Comparison of ENCODE assay signal across 8 cellular contexts in genomic region chr2:127387655-127388422, GRCh38. TPM values are rescaled to one million over a fixed set of nuclear protein-coding genes. Genes with fewer than 3 reads are reported as not detected.
DNase-seq lines count a peak whose midpoint lies in the region; ATAC-seq, FAIRE-seq and TF ChIP-seq lines count a peak whose summit lies in the region.

A gene with protein sequence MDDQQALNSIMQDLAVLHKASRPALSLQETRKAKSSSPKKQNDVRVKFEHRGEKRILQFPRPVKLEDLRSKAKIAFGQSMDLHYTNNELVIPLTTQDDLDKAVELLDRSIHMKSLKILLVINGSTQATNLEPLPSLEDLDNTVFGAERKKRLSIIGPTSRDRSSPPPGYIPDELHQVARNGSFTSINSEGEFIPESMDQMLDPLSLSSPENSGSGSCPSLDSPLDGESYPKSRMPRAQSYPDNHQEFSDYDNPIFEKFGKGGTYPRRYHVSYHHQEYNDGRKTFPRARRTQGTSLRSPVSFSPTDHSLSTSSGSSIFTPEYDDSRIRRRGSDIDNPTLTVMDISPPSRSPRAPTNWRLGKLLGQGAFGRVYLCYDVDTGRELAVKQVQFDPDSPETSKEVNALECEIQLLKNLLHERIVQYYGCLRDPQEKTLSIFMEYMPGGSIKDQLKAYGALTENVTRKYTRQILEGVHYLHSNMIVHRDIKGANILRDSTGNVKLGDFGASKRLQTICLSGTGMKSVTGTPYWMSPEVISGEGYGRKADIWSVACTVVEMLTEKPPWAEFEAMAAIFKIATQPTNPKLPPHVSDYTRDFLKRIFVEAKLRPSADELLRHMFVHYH (minus strand): TSS chr2:127387975. CDS start chr2:127343129, 44,846 bp downstream.

- H3K4me1 ChIP-seq in pancreas = peaks cover 0 to 32% (median 29%) of the 10 kb centered on the region in 3 donors
- peaks cover 18 to 37% of the 10 kb centered on the region in 2 donors for H3K4me1 ChIP-seq in thyroid gland

- TF ChIP-seq CTCF in GM12864 (IDR thresholded peaks at IDR 0.05; ENCODE audit: low read depth, low read length, missing control alignments) (no peak), pancreas (IDR thresholded peaks at IDR 0.05) (no peak), thyroid gland (IDR thresholded peaks at IDR 0.05) (peak in 1 of 6 experiments; percentile 11)

- no peaks in the 10 kb centered on the region for H3K9me3 ChIP-seq in pancreas
- H3K9me3 ChIP-seq in thyroid gland = no peaks in the 10 kb centered on the region

- WGBS in pancreas, 2 donors = 0 to 1% methylated on average over 70 to 100 of the region's 100 CpGs
- 0 to 11% methylated on average over 1 to 14 of the region's 100 CpGs for WGBS in thyroid gland, 2 donors

- FAIRE-seq in pancreas (lab: Jason Lieb, UNC) = no peak

- intact Hi-C loops in Right ventricle myocardium inferior (cut with DNase I) (loop anchor here (2.0 kb wide), 1 partner anchor 33 kb away; no protein-coding TSS in a partner anchor), pancreas (cut with DNase I) (no loop called here), thyroid gland (cut with DNase I) (no loop called here)

- H3K27me3 ChIP-seq in pancreas (no peaks in the 10 kb centered on the region), thyroid gland (no peaks in the 10 kb centered on the region)

- peak; percentile 85 to 92 for TF ChIP-seq POLR2A in thyroid gland (IDR thresholded peaks at IDR 0.05)

- peak within 1 kb of the TSS; percentile 100 for H3K27ac ChIP-seq in pancreas
- H3K27ac ChIP-seq in thyroid gland = peak within 1 kb of the TSS; percentile 99 to 100 (median 100)

- DNase-seq in GM12864 (ENCODE audit: low read depth) = no peak
- peak; percentile 80 for DNase-seq in NCI-H1105 (lab: John Stamatoyannopoulos, UW)
- peak; percentile 61 to 84 for DNase-seq in SW 1271 (lab: John Stamatoyannopoulos, UW)
- DNase-seq in activated naive CD8-positive, alpha-beta T cell treated with anti-CD3 and anti-CD28 coated beads, Interleukin-2, amount 50 U/mL, for 16 hours (ENCODE audit: low read depth, low spot score) = peak; percentile 86
- peak; percentile 97 for DNase-seq in Right ventricle myocardium inferior (ENCODE audit: missing footprints)
- DNase-seq in pancreas = peak; percentile 91 to 99 (median 96)
- DNase-seq in thyroid gland = peak; percentile 95 to 96

- H3K4me3 ChIP-seq in GM12864 (ENCODE audit: low read depth, low read length) (peak within 1 kb of the TSS; percentile 97), pancreas (peak within 1 kb of the TSS; percentile 58 to 99 (median 94)), thyroid gland (replicated peaks in 1 of 3) (peak within 1 kb of the TSS; percentile 74 to 96 (median 75))

- H3K36me3 ChIP-seq in pancreas (no peaks in the 10 kb centered on the region), thyroid gland (no peaks in the 10 kb centered on the region)

- ATAC-seq in HG02623 (IDR thresholded peaks at IDR 0.05; ENCODE audit: unreplicated experiment) (peak; percentile 72), Right ventricle myocardium inferior (peak; percentile 95), pancreas (peak; percentile 89 to 94 (median 90))

RNA-seq across cellular contexts. Expression of the gene that starts here (rescaled TPM):
- total RNA-seq in Right ventricle myocardium inferior = 23.4 TPM
- total RNA-seq in pancreas = 10 to 100 TPM; 21.0 to 37.6 (median 24.6) TPM
- polyA plus RNA-seq in pancreas = 1 to 10 TPM; 4.2 to 6.9 TPM
- 100 to 1,000 TPM in 1 of 4 donors, 10 to 100 TPM in 3; 84.8 to 118 (median 92.8) TPM for total RNA-seq in thyroid gland
